ENCODE assay signal across 1 cellular context in the genomic region with DNA sequence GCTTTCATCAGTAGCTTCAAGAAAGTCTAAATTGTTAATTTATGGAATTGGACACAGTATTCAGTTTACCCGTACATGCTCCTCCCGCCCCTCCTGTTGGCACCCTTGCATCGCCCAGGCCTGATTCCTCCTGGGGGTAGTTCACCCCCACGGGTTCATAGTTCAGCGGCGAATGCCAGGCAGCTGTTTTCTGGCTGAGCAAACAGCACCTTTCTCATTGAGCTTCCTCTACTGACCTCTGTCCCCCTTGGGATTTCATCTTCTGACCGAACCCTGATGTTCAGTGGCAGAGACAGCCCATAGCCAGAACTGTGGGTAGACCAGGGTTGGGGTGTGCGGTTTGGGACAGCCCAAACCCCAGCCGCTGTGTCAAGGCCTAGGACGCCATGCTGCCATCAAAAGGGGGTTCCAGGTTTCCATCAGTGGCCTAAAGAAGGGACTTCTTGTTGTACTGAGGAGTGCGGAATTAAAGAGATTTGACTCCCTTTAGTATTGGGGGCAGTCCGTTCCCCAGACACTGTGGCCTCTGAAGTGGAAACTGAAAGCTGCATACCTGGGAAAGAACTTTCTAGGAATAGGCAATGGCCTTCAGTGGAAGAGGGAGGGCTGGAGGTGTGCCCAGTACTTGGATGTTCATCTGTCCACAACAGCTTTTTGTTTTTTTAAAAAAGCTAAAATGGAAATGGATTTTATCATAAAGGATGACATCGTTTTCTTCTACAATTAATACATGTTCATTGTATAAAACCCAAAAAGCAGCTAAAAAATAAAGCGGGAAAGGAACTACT.
TF ChIP-seq lines count a peak whose summit lies in the region.

No MANE protein-coding gene starts in this region.

TF ChIP-seq in HepG2, 621 proteins besides CTCF, POLR2A, EP300 and RAD21 (continued from another document and continues in another):
- TF ChIP-seq, protein P1, sequence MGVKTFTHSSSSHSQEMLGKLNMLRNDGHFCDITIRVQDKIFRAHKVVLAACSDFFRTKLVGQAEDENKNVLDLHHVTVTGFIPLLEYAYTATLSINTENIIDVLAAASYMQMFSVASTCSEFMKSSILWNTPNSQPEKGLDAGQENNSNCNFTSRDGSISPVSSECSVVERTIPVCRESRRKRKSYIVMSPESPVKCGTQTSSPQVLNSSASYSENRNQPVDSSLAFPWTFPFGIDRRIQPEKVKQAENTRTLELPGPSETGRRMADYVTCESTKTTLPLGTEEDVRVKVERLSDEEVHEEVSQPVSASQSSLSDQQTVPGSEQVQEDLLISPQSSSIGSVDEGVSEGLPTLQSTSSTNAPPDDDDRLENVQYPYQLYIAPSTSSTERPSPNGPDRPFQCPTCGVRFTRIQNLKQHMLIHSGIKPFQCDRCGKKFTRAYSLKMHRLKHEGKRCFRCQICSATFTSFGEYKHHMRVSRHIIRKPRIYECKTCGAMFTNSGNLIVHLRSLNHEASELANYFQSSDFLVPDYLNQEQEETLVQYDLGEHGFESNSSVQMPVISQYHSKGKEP (CRISPR knock-in tag; IDR thresholded peaks at IDR 0.05): no peak
- TF ChIP-seq TFDP1 (CRISPR knock-in tag; IDR thresholded peaks at IDR 0.05; ENCODE audit: borderline replicate concordance): no peak
- no peak for TF ChIP-seq HNRNPK (IDR thresholded peaks at IDR 0.05; ENCODE audit: low read depth, low read length, poor library complexity, severe bottlenecking)
- no peak for TF ChIP-seq STAT5B (CRISPR knock-in tag; IDR thresholded peaks at IDR 0.05)
- no peak for TF ChIP-seq ZNF580 (CRISPR knock-in tag; IDR thresholded peaks at IDR 0.05; ENCODE audit: borderline replicate concordance, low read depth)
- TF ChIP-seq RBAK (CRISPR knock-in tag; IDR thresholded peaks at IDR 0.05): no peak
- TF ChIP-seq ZBTB38 (CRISPR knock-in tag; IDR thresholded peaks at IDR 0.05): 0 out of 2 replicates have a peak, but pooled peaks have one; percentile 16
- no peak for TF ChIP-seq THYN1 (CRISPR knock-in tag; IDR thresholded peaks at IDR 0.05; ENCODE audit: borderline replicate concordance, low read depth)
- no peak for TF ChIP-seq ZNF292 (CRISPR knock-in tag; IDR thresholded peaks at IDR 0.05; ENCODE audit: borderline replicate concordance, low read depth)
- no peak for TF ChIP-seq FOSL2 (CRISPR knock-in tag; IDR thresholded peaks at IDR 0.05)
- no peak for TF ChIP-seq HDAC2 (CRISPR knock-in tag; IDR thresholded peaks at IDR 0.05)
- TF ChIP-seq, protein P2, sequence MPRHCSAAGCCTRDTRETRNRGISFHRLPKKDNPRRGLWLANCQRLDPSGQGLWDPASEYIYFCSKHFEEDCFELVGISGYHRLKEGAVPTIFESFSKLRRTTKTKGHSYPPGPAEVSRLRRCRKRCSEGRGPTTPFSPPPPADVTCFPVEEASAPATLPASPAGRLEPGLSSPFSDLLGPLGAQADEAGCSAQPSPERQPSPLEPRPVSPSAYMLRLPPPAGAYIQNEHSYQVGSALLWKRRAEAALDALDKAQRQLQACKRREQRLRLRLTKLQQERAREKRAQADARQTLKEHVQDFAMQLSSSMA (CRISPR knock-in tag; IDR thresholded peaks at IDR 0.05): no peak
- TF ChIP-seq TBX3 (IDR thresholded peaks at IDR 0.05; ENCODE audit: borderline replicate concordance): no peak
- no peak for TF ChIP-seq HES4 (CRISPR knock-in tag; IDR thresholded peaks at IDR 0.05; ENCODE audit: borderline replicate concordance)
- TF ChIP-seq NCOA5 (CRISPR knock-in tag; IDR thresholded peaks at IDR 0.05): no peak
- no peak for TF ChIP-seq CREM (IDR thresholded peaks at IDR 0.05)
- no peak for TF ChIP-seq CREM (CRISPR knock-in tag; IDR thresholded peaks at IDR 0.05)
- no peak for TF ChIP-seq ZNF550 (CRISPR knock-in tag; IDR thresholded peaks at IDR 0.05; ENCODE audit: borderline replicate concordance)
- peak; percentile 37; the same call in 1 of the 2 replicates for TF ChIP-seq PATZ1 (CRISPR knock-in tag; IDR thresholded peaks at IDR 0.05)
- TF ChIP-seq, protein P3, sequence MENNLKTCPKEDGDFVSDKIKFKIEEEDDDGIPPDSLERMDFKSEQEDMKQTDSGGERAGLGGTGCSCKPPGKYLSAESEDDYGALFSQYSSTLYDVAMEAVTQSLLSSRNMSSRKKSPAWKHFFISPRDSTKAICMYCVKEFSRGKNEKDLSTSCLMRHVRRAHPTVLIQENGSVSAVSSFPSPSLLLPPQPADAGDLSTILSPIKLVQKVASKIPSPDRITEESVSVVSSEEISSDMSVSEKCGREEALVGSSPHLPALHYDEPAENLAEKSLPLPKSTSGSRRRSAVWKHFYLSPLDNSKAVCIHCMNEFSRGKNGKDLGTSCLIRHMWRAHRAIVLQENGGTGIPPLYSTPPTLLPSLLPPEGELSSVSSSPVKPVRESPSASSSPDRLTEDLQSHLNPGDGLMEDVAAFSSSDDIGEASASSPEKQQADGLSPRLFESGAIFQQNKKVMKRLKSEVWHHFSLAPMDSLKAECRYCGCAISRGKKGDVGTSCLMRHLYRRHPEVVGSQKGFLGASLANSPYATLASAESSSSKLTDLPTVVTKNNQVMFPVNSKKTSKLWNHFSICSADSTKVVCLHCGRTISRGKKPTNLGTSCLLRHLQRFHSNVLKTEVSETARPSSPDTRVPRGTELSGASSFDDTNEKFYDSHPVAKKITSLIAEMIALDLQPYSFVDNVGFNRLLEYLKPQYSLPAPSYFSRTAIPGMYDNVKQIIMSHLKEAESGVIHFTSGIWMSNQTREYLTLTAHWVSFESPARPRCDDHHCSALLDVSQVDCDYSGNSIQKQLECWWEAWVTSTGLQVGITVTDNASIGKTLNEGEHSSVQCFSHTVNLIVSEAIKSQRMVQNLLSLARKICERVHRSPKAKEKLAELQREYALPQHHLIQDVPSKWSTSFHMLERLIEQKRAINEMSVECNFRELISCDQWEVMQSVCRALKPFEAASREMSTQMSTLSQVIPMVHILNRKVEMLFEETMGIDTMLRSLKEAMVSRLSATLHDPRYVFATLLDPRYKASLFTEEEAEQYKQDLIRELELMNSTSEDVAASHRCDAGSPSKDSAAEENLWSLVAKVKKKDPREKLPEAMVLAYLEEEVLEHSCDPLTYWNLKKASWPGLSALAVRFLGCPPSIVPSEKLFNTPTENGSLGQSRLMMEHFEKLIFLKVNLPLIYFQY (CRISPR knock-in tag; IDR thresholded peaks at IDR 0.05; ENCODE audit: borderline replicate concordance): no peak
- TF ChIP-seq DDIT3 (CRISPR knock-in tag; IDR thresholded peaks at IDR 0.05): no peak
- TF ChIP-seq ZNF350 (CRISPR knock-in tag; IDR thresholded peaks at IDR 0.05; ENCODE audit: borderline replicate concordance, low read depth): no peak
- TF ChIP-seq SIN3A (IDR thresholded peaks at IDR 0.05; ENCODE audit: borderline replicate concordance, low read depth, low read length): no peak
- TF ChIP-seq, protein P4, sequence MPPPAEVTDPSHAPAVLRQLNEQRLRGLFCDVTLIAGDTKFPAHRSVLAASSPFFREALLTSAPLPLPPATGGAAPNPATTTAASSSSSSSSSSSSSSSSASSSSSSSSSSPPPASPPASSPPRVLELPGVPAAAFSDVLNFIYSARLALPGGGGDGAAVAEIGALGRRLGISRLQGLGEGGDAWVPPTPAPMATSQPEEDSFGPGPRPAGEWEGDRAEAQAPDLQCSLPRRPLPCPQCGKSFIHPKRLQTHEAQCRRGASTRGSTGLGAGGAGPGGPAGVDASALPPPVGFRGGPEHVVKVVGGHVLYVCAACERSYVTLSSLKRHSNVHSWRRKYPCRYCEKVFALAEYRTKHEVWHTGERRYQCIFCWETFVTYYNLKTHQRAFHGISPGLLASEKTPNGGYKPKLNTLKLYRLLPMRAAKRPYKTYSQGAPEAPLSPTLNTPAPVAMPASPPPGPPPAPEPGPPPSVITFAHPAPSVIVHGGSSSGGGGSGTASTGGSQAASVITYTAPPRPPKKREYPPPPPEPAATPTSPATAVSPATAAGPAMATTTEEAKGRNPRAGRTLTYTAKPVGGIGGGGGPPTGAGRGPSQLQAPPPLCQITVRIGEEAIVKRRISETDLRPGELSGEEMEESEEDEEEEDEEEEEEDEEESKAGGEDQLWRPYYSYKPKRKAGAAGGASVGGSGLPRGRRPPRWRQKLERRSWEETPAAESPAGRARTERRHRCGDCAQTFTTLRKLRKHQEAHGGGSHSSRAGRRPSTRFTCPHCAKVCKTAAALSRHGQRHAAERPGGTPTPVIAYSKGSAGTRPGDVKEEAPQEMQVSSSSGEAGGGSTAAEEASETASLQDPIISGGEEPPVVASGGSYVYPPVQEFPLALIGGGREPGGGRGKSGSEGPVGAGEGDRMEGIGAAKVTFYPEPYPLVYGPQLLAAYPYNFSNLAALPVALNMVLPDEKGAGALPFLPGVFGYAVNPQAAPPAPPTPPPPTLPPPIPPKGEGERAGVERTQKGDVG (CRISPR knock-in tag; IDR thresholded peaks at IDR 0.05; ENCODE audit: borderline replicate concordance): 0 out of 2 replicates have a peak, but pooled peaks have one; percentile 30
- TF ChIP-seq RARA (CRISPR knock-in tag; IDR thresholded peaks at IDR 0.05): 0 out of 2 replicates have a peak, but pooled peaks have one; percentile 16
- no peak for TF ChIP-seq TP53 (CRISPR knock-in tag; conservative IDR thresholded peaks at IDR 0.05)
- TF ChIP-seq ZNF563 (CRISPR knock-in tag; IDR thresholded peaks at IDR 0.05): no peak
- no peak for TF ChIP-seq NONO (IDR thresholded peaks at IDR 0.05)
- no peak for TF ChIP-seq NONO (CRISPR knock-in tag; conservative IDR thresholded peaks at IDR 0.05)
- no peak for TF ChIP-seq RFX3 (CRISPR knock-in tag; IDR thresholded peaks at IDR 0.05)
- TF ChIP-seq PAF1 (CRISPR knock-in tag; IDR thresholded peaks at IDR 0.05): 0 out of 2 replicates have a peak, but pooled peaks have one; percentile 92
- no peak for TF ChIP-seq KAT2B (IDR thresholded peaks at IDR 0.05; ENCODE audit: borderline replicate concordance, low read depth, low read length)
- TF ChIP-seq ZNF878 (CRISPR knock-in tag; IDR thresholded peaks at IDR 0.05): no peak
- TF ChIP-seq ZBTB7A (CRISPR knock-in tag; IDR thresholded peaks at IDR 0.05): no peak
- TF ChIP-seq SALL1 (CRISPR knock-in tag; IDR thresholded peaks at IDR 0.05): no peak
- no peak for TF ChIP-seq GTF2F1 (IDR thresholded peaks at IDR 0.05; ENCODE audit: low read length)
- no peak for TF ChIP-seq HDAC6 (IDR thresholded peaks at IDR 0.05; ENCODE audit: low read depth, low read length)
- no peak for TF ChIP-seq ZNF766 (CRISPR knock-in tag; IDR thresholded peaks at IDR 0.05; ENCODE audit: borderline replicate concordance)
- no peak for TF ChIP-seq KDM6A (CRISPR knock-in tag; IDR thresholded peaks at IDR 0.05; ENCODE audit: low read depth)
- TF ChIP-seq KLF13 (CRISPR knock-in tag; IDR thresholded peaks at IDR 0.05): no peak
- TF ChIP-seq ZBTB46 (CRISPR knock-in tag; IDR thresholded peaks at IDR 0.05; ENCODE audit: borderline replicate concordance): no peak
- no peak for TF ChIP-seq CBX5 (CRISPR knock-in tag; IDR thresholded peaks at IDR 0.05; ENCODE audit: borderline replicate concordance)
- no peak for TF ChIP-seq SMARCC2 (IDR thresholded peaks at IDR 0.05)
- no peak for TF ChIP-seq ZNF7 (CRISPR knock-in tag; IDR thresholded peaks at IDR 0.05)
- no peak for TF ChIP-seq NFIC (IDR thresholded peaks at IDR 0.05; ENCODE audit: low read length)
- no peak; the same call in 1 of the 2 replicates for TF ChIP-seq ZNF800 (CRISPR knock-in tag; IDR thresholded peaks at IDR 0.05)
- TF ChIP-seq HNRNPH1 (optimal IDR thresholded peaks at IDR 0.05; ENCODE audit: low read depth, low read length): no peak
